Comparison of ENCODE assay signal across 8 cellular contexts in genomic region chr16:19717781-19718623, GRCh38. TPM values are rescaled to one million over a fixed set of nuclear protein-coding genes. Genes with fewer than 3 reads are reported as not detected.
DNase-seq lines count a peak whose midpoint lies in the region; ATAC-seq and TF ChIP-seq lines count a peak whose summit lies in the region.

Gene IQCK, plus strand, starts transcription at chr16:19718271. Its CDS starts 36 bp downstream, at chr16:19718307.
A gene with protein sequence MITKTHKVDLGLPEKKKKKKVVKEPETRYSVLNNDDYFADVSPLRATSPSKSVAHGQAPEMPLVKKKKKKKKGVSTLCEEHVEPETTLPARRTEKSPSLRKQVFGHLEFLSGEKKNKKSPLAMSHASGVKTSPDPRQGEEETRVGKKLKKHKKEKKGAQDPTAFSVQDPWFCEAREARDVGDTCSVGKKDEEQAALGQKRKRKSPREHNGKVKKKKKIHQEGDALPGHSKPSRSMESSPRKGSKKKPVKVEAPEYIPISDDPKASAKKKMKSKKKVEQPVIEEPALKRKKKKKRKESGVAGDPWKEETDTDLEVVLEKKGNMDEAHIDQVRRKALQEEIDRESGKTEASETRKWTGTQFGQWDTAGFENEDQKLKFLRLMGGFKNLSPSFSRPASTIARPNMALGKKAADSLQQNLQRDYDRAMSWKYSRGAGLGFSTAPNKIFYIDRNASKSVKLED (minus strand): TSS chr16:19718227. CDS start chr16:19715035, 3,192 bp downstream.

- H3K4me3 Mint-ChIP-seq in Calu3 (ENCODE audit: low read depth, unreplicated experiment), result peak within 1 kb of the TSS; percentile 94

- peak within 1 kb of the TSS; percentile 89 for H3K27ac Mint-ChIP-seq in Calu3 (ENCODE audit: unreplicated experiment)

- peak; percentile 89 for ATAC-seq in GM19468 (IDR thresholded peaks at IDR 0.05; ENCODE audit: extremely low read depth, unreplicated experiment)

- BruUV-seq in Calu3 (replicated peaks; lab: Mats Ljungman, UMichigan), result no TSS peak

- intact Hi-C loops in Calu3 (cut with micrococcal nuclease; ENCODE audit: unreplicated experiment), result loop anchor here (1.0 to 5.0 kb wide), 4 partner anchors 17 to 165 kb away; no protein-coding TSS in a partner anchor

- H3K4me1 Mint-ChIP-seq in Calu3 (ENCODE audit: low read depth, unreplicated experiment), result peaks cover 56% of the 10 kb centered on the region

- peaks cover 78% of the 10 kb centered on the region for H3K36me3 Mint-ChIP-seq in Calu3 (ENCODE audit: insufficient read depth, unreplicated experiment)

- CTCF ChIA-PET in Calu3 (lab: Charles Lee), result interaction anchor here (0.6 to 2.2 kb wide), 6 partner anchors 29 to 119 kb away, joined by 3 to 5 read pairs (median 4); no protein-coding TSS in a partner anchor

- no peaks in the 10 kb centered on the region for H3K9me3 Mint-ChIP-seq in Calu3 (ENCODE audit: low read depth, unreplicated experiment)

- no peaks in the 10 kb centered on the region for H3K27me3 Mint-ChIP-seq in Calu3 (ENCODE audit: unreplicated experiment)

- DNase-seq in Calu3, result peak; percentile 93
- DNase-seq in HS-27A (ENCODE audit: low read depth), result peak; percentile 67
- peak; percentile 70 for DNase-seq in NOMO-1 treated with dmso at 0.1 percent for 144 hours (lab: John Stamatoyannopoulos, UW; ENCODE audit: unreplicated experiment)
- DNase-seq in activated T-cell treated with anti-CD3 and anti-CD28 coated beads for 1 hour (ENCODE audit: low read depth), result peak; percentile 81
- peak; percentile 94 for DNase-seq in epidermal melanocyte (ENCODE audit: insufficient read length, low spot score)
- DNase-seq in midbrain (lab: John Stamatoyannopoulos, UW), result peak; percentile 93
- DNase-seq in stimulated activated CD8-positive, alpha-beta memory T cell treated with anti-CD3 and anti-CD28 coated beads, Interleukin-15, amount 100 ng/mL, for 48 hours (ENCODE audit: low read depth in 2 of 2), result peak; percentile 86 to 90

- TF ChIP-seq CTCF in Calu3 (IDR thresholded peaks at IDR 0.05; ENCODE audit: unreplicated experiment), result no peak

RNA-seq across cellular contexts. Expression of gene IQCK, which starts in this region (rescaled TPM):
- total RNA-seq in Calu3 (2022), result 42.5 and 43.2 TPM in 2 replicates

RNA-seq across cellular contexts. Expression of the second gene that starts in this region (rescaled TPM):
- total RNA-seq in Calu3 (2022), result 84.9 and 99.0 TPM in 2 replicates

Comparison
In these comparisons a context has a peak if more than half of its experiments do, and no peak if none do; other contexts are left out.
1. Peak in every context shown above with its lines: DNase-seq and ATAC-seq.